In genomic region chr1:178634445-178634844, GRCh38 we compare ENCODE assay signal across 1 cellular context.
TF ChIP-seq lines count a peak whose summit lies in the region.

No MANE protein-coding gene starts in this region.

TF ChIP-seq in IMR-90, 13 proteins besides CTCF, POLR2A, EP300 and RAD21 (continued from another document):
- TF ChIP-seq BHLHE40 (IDR thresholded peaks at IDR 0.05; ENCODE audit: low read depth, low read length) = no peak
- no peak for TF ChIP-seq USF2 (IDR thresholded peaks at IDR 0.05; ENCODE audit: low read depth, low read length)
- TF ChIP-seq RCOR1 (IDR thresholded peaks at IDR 0.05; ENCODE audit: insufficient replicate concordance, low read length) = no peak
- no peak for TF ChIP-seq CHD1 (IDR thresholded peaks at IDR 0.05; ENCODE audit: low read depth, low read length)
- TF ChIP-seq MXI1 (IDR thresholded peaks at IDR 0.05; ENCODE audit: borderline replicate concordance, low read depth, low read length) = no peak
- TF ChIP-seq SMC3 (IDR thresholded peaks at IDR 0.05; ENCODE audit: low read depth, low read length) = no peak
- no peak for TF ChIP-seq MAZ (IDR thresholded peaks at IDR 0.05; ENCODE audit: borderline replicate concordance, low read depth, low read length)
